Comparison of ENCODE assay signal across 8 cellular contexts in the genomic region with DNA sequence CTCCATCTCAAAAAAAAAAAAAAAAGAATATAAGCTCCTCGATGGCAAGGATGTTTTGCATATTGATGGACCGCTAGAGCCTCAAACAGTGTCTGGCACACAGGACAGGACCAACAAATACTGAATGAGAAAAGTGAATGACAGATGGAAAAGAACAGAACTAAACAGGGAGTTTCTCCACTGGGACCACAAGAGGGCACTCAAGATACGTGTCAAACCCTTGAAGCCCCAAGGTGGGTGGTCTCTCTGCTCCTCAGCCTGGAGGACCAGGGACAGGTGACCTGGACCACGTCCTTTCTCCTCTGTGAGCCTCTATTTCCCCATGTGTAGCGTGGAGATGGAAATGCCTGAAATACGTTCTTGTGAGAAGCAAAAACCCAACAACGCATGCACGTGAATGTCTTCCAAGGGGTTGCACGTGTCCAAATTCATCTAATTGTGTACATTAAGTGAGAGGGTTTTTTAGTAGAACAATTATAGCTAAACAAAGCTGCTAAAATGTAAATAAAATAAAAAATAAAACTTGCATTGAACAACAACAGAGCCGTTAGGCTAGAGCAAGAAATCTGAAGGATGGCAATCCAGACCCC. TPM values are rescaled to one million over a fixed set of nuclear protein-coding genes. Genes with fewer than 3 reads are reported as not detected.
DNase-seq lines count a peak whose midpoint lies in the region; ATAC-seq and TF ChIP-seq lines count a peak whose summit lies in the region.

No MANE protein-coding gene starts in this region.

- H3K27ac ChIP-seq in mammary epithelial cell (ENCODE audit: insufficient read depth, low read depth, low read length) = no peak overlapping the region
- H3K27ac ChIP-seq in CD4-positive, alpha-beta memory T cell (ENCODE audit: low read depth, low read length) = no peak overlapping the region

- H3K36me3 ChIP-seq in BJ (ENCODE audit: control insufficient read depth, insufficient read depth, low read length) (no peaks in the 10 kb centered on the region), mammary epithelial cell (ENCODE audit: insufficient read depth, low read length) (no peaks in the 10 kb centered on the region)
- H3K36me3 ChIP-seq in CD4-positive, alpha-beta memory T cell (ENCODE audit: insufficient read depth, low read length) = no peaks in the 10 kb centered on the region

- in situ Hi-C loops in mammary epithelial cell (cut with MboI; ENCODE audit: low sequenced_read_pairs in 2 of 2) = no loop called here

- H3K79me2 ChIP-seq in mammary epithelial cell (ENCODE audit: insufficient read depth, low read length) = no peaks in the 10 kb centered on the region

- ATAC-seq in memory B cell (ENCODE audit: low read depth) (peak; percentile 47), HG02610 (IDR thresholded peaks at IDR 0.05; ENCODE audit: unreplicated experiment) (no peak)

- H3K4me3 Mint-ChIP-seq in memory B cell = no peak overlapping the region
- no peak overlapping the region for H3K4me3 Mint-ChIP-seq in CD4-positive, alpha-beta memory T cell

- H3K36me3 Mint-ChIP-seq in memory B cell = no peaks in the 10 kb centered on the region
- H3K36me3 Mint-ChIP-seq in CD4-positive, alpha-beta memory T cell = no peaks in the 10 kb centered on the region

- H3K9me3 Mint-ChIP-seq in memory B cell = no peaks in the 10 kb centered on the region
- no peaks in the 10 kb centered on the region for H3K9me3 Mint-ChIP-seq in CD4-positive, alpha-beta memory T cell

- H3K27me3 ChIP-seq in BJ (ENCODE audit: control insufficient read depth, insufficient read depth, low read length) (no peaks in the 10 kb centered on the region), mammary epithelial cell (ENCODE audit: insufficient read depth, low read length) (no peaks in the 10 kb centered on the region)
- no peaks in the 10 kb centered on the region for H3K27me3 ChIP-seq in CD4-positive, alpha-beta memory T cell (ENCODE audit: insufficient read depth, low read length)

- no TSS peak for BruUV-seq in mammary epithelial cell (replicated peaks; lab: Mats Ljungman, UMichigan)

- no peak overlapping the region for H3K27ac Mint-ChIP-seq in memory B cell
- H3K27ac Mint-ChIP-seq in CD4-positive, alpha-beta memory T cell = no peak overlapping the region

- POLR2A ChIA-PET in BJ (lab: Charles Lee) = no interaction called here
- POLR2A ChIA-PET in CD4-positive, alpha-beta memory T cell (lab: Charles Lee; ENCODE audit: partially characterized antibody) = no interaction called here

- H3K4me3 ChIP-seq in BJ (ENCODE audit: low read depth, low read length) (no peak overlapping the region), GM12875 (ENCODE audit: low read depth, low read length) (no peak overlapping the region), mammary epithelial cell (replicated peaks in 1 of 3; ENCODE audit: insufficient read depth in 1 of 3, low read depth in 2 of 3, low read length in 3 of 3) (no peak overlapping the region)
- no peak overlapping the region for H3K4me3 ChIP-seq in CD4-positive, alpha-beta memory T cell (ENCODE audit: low read length in 2 of 2)

- intact Hi-C loops in mammary epithelial cell (cut with micrococcal nuclease) = no loop called here
- intact Hi-C loops in CD4-positive, alpha-beta memory T cell (cut with micrococcal nuclease) = no loop called here

- peaks cover 18% of the 10 kb centered on the region for H3K27me3 Mint-ChIP-seq in memory B cell
- peaks cover 16 to 18% of the 10 kb centered on the region in 2 donors for H3K27me3 Mint-ChIP-seq in CD4-positive, alpha-beta memory T cell

- no peak overlapping the region for H2AFZ ChIP-seq in mammary epithelial cell (ENCODE audit: low read depth, low read length)

- H4K20me1 ChIP-seq in mammary epithelial cell (ENCODE audit: insufficient read depth, low read length) = no peaks in the 10 kb centered on the region

- 15% methylated on average over 9 of the region's 10 CpGs for WGBS in mammary epithelial cell (ENCODE audit: low coverage, missing lambda C conversion rate)

- peaks cover 15% of the 10 kb centered on the region for H3K4me1 Mint-ChIP-seq in memory B cell
- H3K4me1 Mint-ChIP-seq in CD4-positive, alpha-beta memory T cell = peaks cover 5 to 9% (median 8%) of the 10 kb centered on the region in 4 donors

- CTCF ChIA-PET in BJ (lab: Yijun Ruan, JAX) (interaction anchor here (0.6 to 6.0 kb wide), 6 partner anchors 10 to 220 kb away, joined by 3 to 46 read pairs (median 3); no protein-coding TSS in a partner anchor), mammary epithelial cell (lab: Charles Lee; ENCODE audit: low non-redundant PET) (no interaction called here)
- CTCF ChIA-PET in CD4-positive, alpha-beta memory T cell (lab: Charles Lee; ENCODE audit: partially characterized antibody) = interaction anchor here (0.6 to 9.1 kb wide), 9 partner anchors 9 to 1133 kb away, joined by 3 to 85 read pairs (median 4); partner anchors contain the start of genes LENG8 and RDH13

- no peaks in the 10 kb centered on the region for H3K9me3 ChIP-seq in mammary epithelial cell (replicated peaks; ENCODE audit: insufficient read depth, low read length)
- no peaks in the 10 kb centered on the region for H3K9me3 ChIP-seq in CD4-positive, alpha-beta memory T cell (ENCODE audit: control insufficient read depth in 1 of 2, low read length in 2 of 2)

- dilution Hi-C loops in mammary epithelial cell (cut with HindIII; ENCODE audit: low sequenced_read_pairs) = no loop called here

- peaks cover 1% of the 10 kb centered on the region for H3K4me1 ChIP-seq in mammary epithelial cell (ENCODE audit: insufficient read depth, low read length)
- H3K4me1 ChIP-seq in CD4-positive, alpha-beta memory T cell (ENCODE audit: insufficient read depth, low read length) = no peaks in the 10 kb centered on the region

- DNase-seq in BJ (ENCODE audit: low read depth) (no peak), NCI-H524 treated with DMSO at 0.1 percent for 48 hours (lab: John Stamatoyannopoulos, UW) (peak; percentile 25), mammary epithelial cell (peak; percentile 17), memory B cell (ENCODE audit: low spot score in 2 of 2) (no peak), HuH-7.5 (ENCODE audit: low spot score) (no peak)
- no peak for DNase-seq in CD4-positive, alpha-beta memory T cell

- no peak overlapping the region for H3K9ac ChIP-seq in mammary epithelial cell (ENCODE audit: insufficient read depth, low read length)

- TF ChIP-seq CTCF in BJ (IDR thresholded peaks at IDR 0.05; ENCODE audit: insufficient read depth, low read depth, low read length) (peak; percentile 72), GM12875 (IDR thresholded peaks at IDR 0.05; ENCODE audit: borderline replicate concordance, insufficient read depth, low read depth, low read length) (peak; percentile 71), mammary epithelial cell (conservative IDR thresholded peaks at IDR 0.05 in 1 of 2, IDR thresholded peaks at IDR 0.05 in 1 of 2; ENCODE audit: extremely low read depth in 1 of 2, insufficient read depth in 1 of 2, low read depth in 1 of 2, low read length in 2 of 2) (peak; percentile 38 to 69)

- no peak overlapping the region for H3K4me2 ChIP-seq in mammary epithelial cell (ENCODE audit: insufficient read depth, low read depth, low read length)

RNA-seq across cellular contexts. Expression of gene CDC42EP5, which starts 5.7 kb away (rescaled TPM):
- polyA plus RNA-seq in BJ (2011; rRNA removed) (22.5 and 24.7 TPM in 2 replicates), mammary epithelial cell (8.8 TPM)
- 3.2 and 5.1 TPM in 2 replicates for polyA minus RNA-seq in BJ (2011; rRNA and poly(A)+ RNA removed)
- total RNA-seq in mammary epithelial cell = 10 to 100 TPM in 1 of 2 donors, 1 to 10 TPM in 1; 5.5 to 30.0 TPM
- polyA minus RNA-seq in mammary epithelial cell = not detected
- not detected for total RNA-seq in CD4-positive, alpha-beta memory T cell
- not detected for polyA plus RNA-seq in CD4-positive, alpha-beta memory T cell

RNA-seq across cellular contexts. Expression of gene LENG9, which starts 15.2 kb away (rescaled TPM):
- 1.4 and 2.0 TPM in 2 replicates for polyA plus RNA-seq in BJ (2011; rRNA removed)
- 3.4 and 4.3 TPM in 2 replicates for polyA minus RNA-seq in BJ (2011; rRNA and poly(A)+ RNA removed)
- total RNA-seq in mammary epithelial cell = 1 to 10 TPM; 6.3 to 7.3 TPM
- 1.9 TPM for polyA plus RNA-seq in mammary epithelial cell
- polyA minus RNA-seq in mammary epithelial cell = 1.3 TPM
- 1 to 10 TPM; 7.2 to 7.3 TPM for total RNA-seq in CD4-positive, alpha-beta memory T cell
- under 1 TPM in 1 of 2 donors, not detected in 1; 0.59 TPM for polyA plus RNA-seq in CD4-positive, alpha-beta memory T cell

RNA-seq across cellular contexts. Expression of gene LAIR2, which starts 23.9 kb away (rescaled TPM):
- not detected in 2 replicates for polyA plus RNA-seq in BJ (2011; rRNA removed)
- polyA minus RNA-seq in BJ (2011; rRNA and poly(A)+ RNA removed) = not detected in 2 replicates
- total RNA-seq in mammary epithelial cell = not detected
- polyA plus RNA-seq in mammary epithelial cell = not detected
- not detected for polyA minus RNA-seq in mammary epithelial cell
- total RNA-seq in CD4-positive, alpha-beta memory T cell = under 1 TPM; 0.81 to 0.97 TPM
- polyA plus RNA-seq in CD4-positive, alpha-beta memory T cell = 10 to 100 TPM; 15.9 to 27.9 TPM

RNA-seq across cellular contexts. Expression of gene LENG8, which starts 29.8 kb away (rescaled TPM):
- 23.5 and 39.5 TPM in 2 replicates for polyA plus RNA-seq in BJ (2011; rRNA removed)
- 21.0 and 28.0 TPM in 2 replicates for polyA minus RNA-seq in BJ (2011; rRNA and poly(A)+ RNA removed)
- 100 to 1,000 TPM in 1 of 2 donors, 10 to 100 TPM in 1; 68.3 to 212 TPM for total RNA-seq in mammary epithelial cell
- polyA plus RNA-seq in mammary epithelial cell = 43.2 TPM
- polyA minus RNA-seq in mammary epithelial cell = 119 TPM
- total RNA-seq in CD4-positive, alpha-beta memory T cell = 100 to 1,000 TPM; 535 to 565 TPM
- polyA plus RNA-seq in CD4-positive, alpha-beta memory T cell = 10 to 100 TPM in 1 of 2 donors, 1 to 10 TPM in 1; 3.1 to 11.3 TPM

Comparison
In these comparisons a context has a peak if more than half of its experiments do, and no peak if none do; other contexts are left out.
1. DNase-seq: peak in NCI-H524 treated with DMSO at 0.1 percent for 48 hours (single experiment) and mammary epithelial cell (single experiment); none in BJ (single experiment), memory B cell (0 of 2), CD4-positive, alpha-beta memory T cell (0 of 5) and HuH-7.5 (single experiment).
2. RNA of gene LAIR2, which starts 23.9 kb away (polyA plus RNA-seq): 15.9 to 27.9 TPM in CD4-positive, alpha-beta memory T cell; not detected in BJ and not detected in mammary epithelial cell (single experiment); every median in the first group is over 10 times any median in the second.
3. Peak in every context shown above with its lines, with median percentiles within 50 percentile points of each other: CTCF ChIP-seq.